In genomic region chr2:42567806-42568429, GRCh38 we compare ENCODE assay signal across 1 cellular context.
TF ChIP-seq lines count a peak whose summit lies in the region.

No MANE protein-coding gene starts in this region.

TF ChIP-seq in HepG2, 621 proteins besides CTCF, POLR2A, EP300 and RAD21 (continued from another document and continues in another):
- TF ChIP-seq CBX5 (CRISPR knock-in tag; IDR thresholded peaks at IDR 0.05; ENCODE audit: borderline replicate concordance), result 0 out of 2 replicates have a peak, but pooled peaks have one; percentile 20
- TF ChIP-seq REST (IDR thresholded peaks at IDR 0.05; ENCODE audit: borderline replicate concordance in 1 of 2, low read depth in 1 of 2, low read length in 2 of 2), result peak in 1 of 2 experiments; percentile 28; a peak in 1 of 4 replicates
- no peak for TF ChIP-seq ZNF839 (CRISPR knock-in tag; IDR thresholded peaks at IDR 0.05; ENCODE audit: borderline replicate concordance)
- peak; percentile 97 for TF ChIP-seq PCBP1 (IDR thresholded peaks at IDR 0.05; ENCODE audit: borderline replicate concordance, low read depth, low read length)
- TF ChIP-seq ZNF574 (CRISPR knock-in tag; IDR thresholded peaks at IDR 0.05), result peak; percentile 8; the same call in 1 of the 2 replicates
- no peak for TF ChIP-seq FOXA3 (CRISPR knock-in tag; IDR thresholded peaks at IDR 0.05)
- peak; percentile 42 for TF ChIP-seq POGZ (CRISPR knock-in tag; IDR thresholded peaks at IDR 0.05)
- peak; percentile 42; the same call in 1 of the 2 replicates for TF ChIP-seq ZNF281 (CRISPR knock-in tag; IDR thresholded peaks at IDR 0.05; ENCODE audit: borderline replicate concordance)
- peak; percentile 23 for TF ChIP-seq XRCC5 (optimal IDR thresholded peaks at IDR 0.05; ENCODE audit: low read length)
- TF ChIP-seq ZFP82 (CRISPR knock-in tag; IDR thresholded peaks at IDR 0.05; ENCODE audit: borderline replicate concordance), result 0 out of 2 replicates have a peak, but pooled peaks have one; percentile 17
- peak; percentile 58 for TF ChIP-seq UBTF (CRISPR knock-in tag; IDR thresholded peaks at IDR 0.05)
- TF ChIP-seq SMYD3 (CRISPR knock-in tag; IDR thresholded peaks at IDR 0.05), result peak; percentile 57; the same call in 1 of the 2 replicates
- no peak for TF ChIP-seq SP1 (IDR thresholded peaks at IDR 0.05)
- 0 out of 2 replicates have a peak, but pooled peaks have one; percentile 23 for TF ChIP-seq SP1 (CRISPR knock-in tag; IDR thresholded peaks at IDR 0.05)
- peak; percentile 83; the same call in 1 of the 2 replicates for TF ChIP-seq ZNF598 (CRISPR knock-in tag; IDR thresholded peaks at IDR 0.05; ENCODE audit: borderline replicate concordance)
- 0 out of 2 replicates have a peak, but pooled peaks have one; percentile 8 for TF ChIP-seq THRA (CRISPR knock-in tag; IDR thresholded peaks at IDR 0.05; ENCODE audit: borderline replicate concordance)
- TF ChIP-seq TBL1XR1 (IDR thresholded peaks at IDR 0.05; ENCODE audit: borderline replicate concordance, low read length, partially characterized antibody), result no peak
- no peak for TF ChIP-seq GPN1 (CRISPR knock-in tag; IDR thresholded peaks at IDR 0.05; ENCODE audit: borderline replicate concordance)
- TF ChIP-seq HIVEP1 (CRISPR knock-in tag; IDR thresholded peaks at IDR 0.05), result peak; percentile 69
- TF ChIP-seq ZNF619 (CRISPR knock-in tag; IDR thresholded peaks at IDR 0.05), result peak; percentile 75; the same call in 1 of the 2 replicates
- TF ChIP-seq ZMYM3 (CRISPR knock-in tag; IDR thresholded peaks at IDR 0.05), result peak; percentile 56; the same call in 1 of the 2 replicates
- peak; percentile 94 for TF ChIP-seq ZKSCAN8 (CRISPR knock-in tag; IDR thresholded peaks at IDR 0.05; ENCODE audit: borderline replicate concordance)
- TF ChIP-seq KLF11 (CRISPR knock-in tag; IDR thresholded peaks at IDR 0.05), result no peak
- TF ChIP-seq ZNF746 (CRISPR knock-in tag; IDR thresholded peaks at IDR 0.05), result peak; percentile 55
- 0 out of 2 replicates have a peak, but pooled peaks have one; percentile 18 for TF ChIP-seq MXD4 (CRISPR knock-in tag; IDR thresholded peaks at IDR 0.05)
- no peak for TF ChIP-seq NONO (IDR thresholded peaks at IDR 0.05)
- TF ChIP-seq NONO (CRISPR knock-in tag; conservative IDR thresholded peaks at IDR 0.05), result 0 out of 2 replicates have a peak, but pooled peaks have one; percentile 35
- 0 out of 2 replicates have a peak, but pooled peaks have one; percentile 19 for TF ChIP-seq ZNF160 (CRISPR knock-in tag; IDR thresholded peaks at IDR 0.05)
- peak; percentile 63 for TF ChIP-seq ZMYM4 (CRISPR knock-in tag; IDR thresholded peaks at IDR 0.05)
- peak; percentile 59; the same call in 1 of the 2 replicates for TF ChIP-seq ZNF891 (CRISPR knock-in tag; IDR thresholded peaks at IDR 0.05)
- peak; percentile 47; the same call in 1 of the 2 replicates for TF ChIP-seq SPEN (CRISPR knock-in tag; IDR thresholded peaks at IDR 0.05; ENCODE audit: low read depth)
- no peak for TF ChIP-seq TEAD2 (CRISPR knock-in tag; IDR thresholded peaks at IDR 0.05)
- TF ChIP-seq MAZ (IDR thresholded peaks at IDR 0.05; ENCODE audit: borderline replicate concordance, low read depth, low read length), result no peak
- peak; percentile 46; the same call in 1 of the 2 replicates for TF ChIP-seq MAZ (CRISPR knock-in tag; IDR thresholded peaks at IDR 0.05; ENCODE audit: low read depth)
- 0 out of 2 replicates have a peak, but pooled peaks have one; percentile 49 for TF ChIP-seq GFI1 (CRISPR knock-in tag; IDR thresholded peaks at IDR 0.05; ENCODE audit: borderline replicate concordance)
- peak; percentile 65; the same call in 1 of the 2 replicates for TF ChIP-seq ZNF710 (CRISPR knock-in tag; IDR thresholded peaks at IDR 0.05; ENCODE audit: borderline replicate concordance)
- peak; percentile 62; the same call in 1 of the 2 replicates for TF ChIP-seq SNAPC5 (CRISPR knock-in tag; IDR thresholded peaks at IDR 0.05; ENCODE audit: borderline replicate concordance)
- 0 out of 2 replicates have a peak, but pooled peaks have one; percentile 39 for TF ChIP-seq MYC (CRISPR knock-in tag; IDR thresholded peaks at IDR 0.05; ENCODE audit: borderline replicate concordance)
- TF ChIP-seq TARDBP (CRISPR knock-in tag; IDR thresholded peaks at IDR 0.05), result peak; percentile 19; the same call in 1 of the 2 replicates
